ENCODE assay signal across 8 cellular contexts in the genomic region with DNA sequence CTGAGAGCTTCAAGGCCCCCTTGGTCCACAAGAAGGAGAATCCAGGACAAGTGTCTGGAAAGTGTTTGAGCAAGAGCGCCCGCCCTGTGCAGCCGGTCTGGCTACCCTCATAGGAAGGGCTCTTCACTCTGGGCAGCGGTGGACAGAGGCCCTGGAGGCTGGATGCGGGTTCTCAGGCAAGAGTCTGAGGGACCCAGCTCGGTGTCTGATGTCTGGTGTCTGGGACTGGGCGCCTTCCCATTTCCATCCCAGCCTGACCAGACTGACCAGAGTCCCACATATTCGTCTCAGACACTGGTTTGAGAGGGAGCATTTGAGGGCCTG. TPM values are rescaled to one million over a fixed set of nuclear protein-coding genes. Genes with fewer than 3 reads are reported as not detected.
A peak's percentile ranks its signal among the peaks of the same experiment; 100 is the strongest.
DNase-seq lines count a peak whose midpoint lies in the region; ATAC-seq and TF ChIP-seq lines count a peak whose summit lies in the region.

No MANE protein-coding gene starts in this region.

- no peaks in the 10 kb centered on the region for H3K9me3 ChIP-seq in HUES48 (ENCODE audit: control insufficient read depth, insufficient read depth, low read length)
- H3K9me3 ChIP-seq in breast epithelium = no peaks in the 10 kb centered on the region
- H3K9me3 ChIP-seq in left lung = no peaks in the 10 kb centered on the region
- H3K9me3 ChIP-seq in stomach smooth muscle (ENCODE audit: control insufficient read depth in 2 of 2, low read length in 2 of 2) = no peaks in the 10 kb centered on the region

- H3K27me3 ChIP-seq in HUES48 (ENCODE audit: control insufficient read depth, insufficient read depth, low read length) (no peaks in the 10 kb centered on the region), breast epithelium (no peaks in the 10 kb centered on the region), left lung (no peaks in the 10 kb centered on the region), stomach smooth muscle (ENCODE audit: control insufficient read depth in 1 of 2, insufficient read depth in 2 of 2, low read length in 2 of 2) (no peaks in the 10 kb centered on the region)

- no peak for TF ChIP-seq POLR2A in breast epithelium (IDR thresholded peaks at IDR 0.05)

- no peak for TF ChIP-seq CTCF in breast epithelium (IDR thresholded peaks at IDR 0.05)
- no peak for TF ChIP-seq CTCF in left lung (IDR thresholded peaks at IDR 0.05)
- TF ChIP-seq CTCF in Calu3 (IDR thresholded peaks at IDR 0.05; ENCODE audit: unreplicated experiment) = no peak

- peaks cover 34% of the 10 kb centered on the region for H3K4me1 ChIP-seq in HUES48 (ENCODE audit: control insufficient read depth, insufficient read depth, low read length)
- H3K4me1 ChIP-seq in breast epithelium = peaks cover 25 to 54% of the 10 kb centered on the region in 2 donors
- peaks cover 46 to 69% of the 10 kb centered on the region in 2 donors for H3K4me1 ChIP-seq in left lung
- peaks cover 65% of the 10 kb centered on the region for H3K4me1 ChIP-seq in stomach smooth muscle (ENCODE audit: control insufficient read depth, insufficient read depth, low read length)

- H3K9me3 Mint-ChIP-seq in Calu3 (ENCODE audit: low read depth, unreplicated experiment) = no peaks in the 10 kb centered on the region

- H3K4me3 ChIP-seq in HUES48 (ENCODE audit: low read depth, low read length) (no peak overlapping the region), breast epithelium (no peak overlapping the region), left lung (peak overlapping the region in 1 of 2 donors; percentile 1), stomach smooth muscle (ENCODE audit: low read length in 2 of 2) (peak overlapping the region in 1 of 2 donors; percentile 40)

- H3K27me3 Mint-ChIP-seq in Calu3 (ENCODE audit: unreplicated experiment) = no peaks in the 10 kb centered on the region

- DNase-seq in breast epithelium (ENCODE audit: low spot score in 2 of 2) (no peak), left lung (no peak), Calu3 (no peak), NAMALWA (ENCODE audit: low spot score) (no peak)
- no peak for DNase-seq in stimulated activated CD4-positive, alpha-beta T cell treated with anti-CD3 and anti-CD28 coated beads, Interleukin-12 subunit alpha, Interleukin-12 subunit beta, amount 100 ng/mL, for 4 hours

- CTCF ChIA-PET in Calu3 (lab: Charles Lee) = no interaction called here

- no peak overlapping the region for H3K4me3 Mint-ChIP-seq in Calu3 (ENCODE audit: low read depth, unreplicated experiment)

- no peak overlapping the region for H3K27ac Mint-ChIP-seq in Calu3 (ENCODE audit: unreplicated experiment)

- H3K9ac ChIP-seq in HUES48 (ENCODE audit: low read depth, low read length) = no peak overlapping the region
- no peak overlapping the region for H3K9ac ChIP-seq in stomach smooth muscle (ENCODE audit: low read length in 2 of 2)

- H3K27ac ChIP-seq in HUES48 (ENCODE audit: low read depth, low read length) (peak overlapping the region; percentile 92), breast epithelium (peak overlapping the region; percentile 55 to 63), left lung (peak overlapping the region; percentile 58 to 82), stomach smooth muscle (ENCODE audit: low read length) (peak overlapping the region; percentile 24)

- H3K4me1 Mint-ChIP-seq in Calu3 (ENCODE audit: low read depth, unreplicated experiment) = peaks cover 34% of the 10 kb centered on the region

- peaks cover 5% of the 10 kb centered on the region for H3K36me3 Mint-ChIP-seq in Calu3 (ENCODE audit: insufficient read depth, unreplicated experiment)

- ATAC-seq in left lung = peak; percentile 53
- ATAC-seq in HG02885 (IDR thresholded peaks at IDR 0.05; ENCODE audit: poor library complexity, unreplicated experiment) = no peak

- H3K36me3 ChIP-seq in HUES48 (ENCODE audit: control insufficient read depth, insufficient read depth, low read length) = no peaks in the 10 kb centered on the region
- no peaks in the 10 kb centered on the region for H3K36me3 ChIP-seq in breast epithelium
- H3K36me3 ChIP-seq in left lung = peaks cover 0 to 1% of the 10 kb centered on the region in 2 donors
- H3K36me3 ChIP-seq in stomach smooth muscle (ENCODE audit: control insufficient read depth in 2 of 2, insufficient read depth in 2 of 2, low read length in 2 of 2) = no peaks in the 10 kb centered on the region

- no TSS peak for BruUV-seq in Calu3 (replicated peaks; lab: Mats Ljungman, UMichigan)

- intact Hi-C loops in breast epithelium (cut with DNase I; ENCODE audit: low total_unique reads) (no loop called here), left lung (cut with DNase I) (no loop called here), Calu3 (cut with micrococcal nuclease; ENCODE audit: unreplicated experiment) (no loop called here)

RNA-seq across cellular contexts. Expression of gene HK1, which starts 59.8 kb away (rescaled TPM):
- 10 to 100 TPM; 51.2 to 63.4 (median 57.4) TPM for total RNA-seq in breast epithelium
- total RNA-seq in left lung = 100 to 1,000 TPM in 1 of 2 donors, 10 to 100 TPM in 1; 88.8 to 126 TPM
- total RNA-seq in Calu3 (2022) = 58.8 and 61.0 TPM in 2 replicates

Comparison
In these comparisons a context has a peak if more than half of its experiments do, and no peak if none do; other contexts are left out.
1. H3K27ac ChIP-seq: peak in every context shown above with its lines; median percentile 92 in HUES48; 70 in left lung; 59 in breast epithelium; 24 in stomach smooth muscle.